21 cellular contexts compared by ENCODE assay signal in the genomic region with DNA sequence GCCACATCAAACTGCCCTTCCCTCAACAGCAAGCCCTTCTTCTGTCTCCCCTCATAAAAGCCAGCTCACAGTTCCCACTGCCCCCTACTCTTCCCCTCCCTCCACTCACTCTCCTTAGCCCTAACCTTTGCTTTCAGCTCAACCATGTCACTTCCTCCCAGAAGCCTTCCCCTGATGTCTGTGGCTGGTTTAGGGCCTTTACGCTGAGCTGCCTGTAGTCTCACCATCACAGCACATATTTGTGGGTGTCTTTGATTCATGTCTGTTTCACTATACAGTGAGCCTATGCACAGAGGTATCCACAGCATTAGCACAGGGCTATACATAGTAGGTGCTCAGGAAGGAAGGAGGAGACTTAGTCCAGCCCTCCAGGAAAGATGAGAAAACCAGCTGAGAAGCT. TPM values are rescaled to one million over a fixed set of nuclear protein-coding genes. Genes with fewer than 3 reads are reported as not detected.
DNase-seq lines count a peak whose midpoint lies in the region; ATAC-seq, FAIRE-seq and TF ChIP-seq lines count a peak whose summit lies in the region.
"Had no signal": no experiment of that assay in that cellular context is flagged by ENCODE, and none has a peak within 500 bp of the region (broad histone marks: within the 10 kb centered on the region; RNA-seq: fewer than 3 reads in every experiment).

No MANE protein-coding gene starts in this region.

- H2AFZ ChIP-seq in HCT116 (ENCODE audit: low read depth, low read length, poor library complexity, severe bottlenecking) (no peak overlapping the region), K562 (ENCODE audit: low read depth, low read length) (peak overlapping the region; percentile 85; the same call in 1 of the 2 replicates), smooth muscle cell (ENCODE audit: low read depth) (no peak overlapping the region)

- no peak for TF ChIP-seq EP300 in K562 (IDR thresholded peaks at IDR 0.05; ENCODE audit: low read length)

- CTCF ChIA-PET in HCT116 (lab: Charles Lee) (interaction anchor here (1.0 to 1.2 kb wide), 2 partner anchors 11 to 38 kb away, joined by 3 read pairs; no protein-coding TSS in a partner anchor), K562 (lab: Yijun Ruan, JAX; ENCODE audit: low intra/inter-chr PET ratio) (no interaction called here)

- H3K9me1 ChIP-seq in K562 (ENCODE audit: control insufficient read depth, insufficient read depth, low read length) = no peaks in the 10 kb centered on the region

- DNase-seq in activated T-cell treated with anti-CD3 and anti-CD28 coated beads, Interleukin-2, amount 50 U/mL, for 4 hours = no peak
- DNase-seq in activated T-cell treated with anti-CD3 and anti-CD28 coated beads, Interleukin-2, amount 50 U/mL, for 48 hours = no peak
- DNase-seq in HCT116 (ENCODE audit: low read depth, low spot score) (no peak), K562 (ENCODE audit: extremely low read depth in 1 of 4, low spot score in 3 of 4) (no peak), smooth muscle cell (lab: John Stamatoyannopoulos, UW; ENCODE audit: unreplicated experiment) (no peak), NCI-H82 treated with DMSO at 0.1 percent for 48 hours (lab: John Stamatoyannopoulos, UW; ENCODE audit: unreplicated experiment) (no peak), globus pallidus (ENCODE audit: low spot score) (no peak)
- DNase-seq: COR-L47, EL, KG1, NCI-H1048, NCI-H2081 treated with DMSO at 0.1 percent for 48 hours, NCI-H510A treated with DMSO at 0.1 percent for 48 hours, occipital lobe, upper lobe of left lung had no signal

- 80% methylated on average over 1 of the region's 1 CpG for WGBS in K562 (ENCODE audit: insufficient coverage, low coverage, missing lambda C conversion rate)
- 46% methylated on average over 1 of the region's 1 CpG for WGBS in smooth muscle cell (ENCODE audit: low lambda C conversion rate)

- H3K4me1 ChIP-seq in HCT116 (ENCODE audit: control insufficient read depth in 1 of 2, insufficient read depth in 2 of 2, low read length in 2 of 2) = peaks cover 36 to 59% of the 10 kb centered on the region in 2 experiments
- H3K4me1 ChIP-seq in K562 (replicated peaks in 1 of 2; ENCODE audit: control insufficient read depth in 2 of 2, insufficient read depth in 2 of 2, low read length in 2 of 2) = peaks cover 26 to 35% of the 10 kb centered on the region in 2 experiments
- H3K4me1 ChIP-seq in smooth muscle cell (ENCODE audit: low read depth) = peaks cover 12% of the 10 kb centered on the region
- H3K4me1 ChIP-seq: breast epithelium had no signal

- H3K36me3 ChIP-seq in HCT116 (ENCODE audit: control insufficient read depth in 1 of 2, insufficient read depth in 2 of 2, low read length in 2 of 2) (no peaks in the 10 kb centered on the region), K562 (ENCODE audit: control insufficient read depth, insufficient read depth, low read length) (no peaks in the 10 kb centered on the region), smooth muscle cell (ENCODE audit: low read depth) (no peaks in the 10 kb centered on the region)
- H3K36me3 ChIP-seq: breast epithelium, gastroesophageal sphincter, upper lobe of left lung had no signal

- TF ChIP-seq POLR2A in HCT116 (IDR thresholded peaks at IDR 0.05; ENCODE audit: borderline replicate concordance, extremely low read depth, insufficient read depth, insufficient read length) = no peak
- TF ChIP-seq POLR2A in K562 (conservative IDR thresholded peaks at IDR 0.05) = no peak

- peak overlapping the region; percentile 72; the same call in 1 of the 2 replicates for H3K27ac ChIP-seq in HCT116 (ENCODE audit: low read depth, low read length)
- H3K27ac ChIP-seq in K562 (ENCODE audit: extremely low read depth, low read depth, low read length) = peak overlapping the region; percentile 76; the same call in 1 of the 3 replicates
- H3K27ac ChIP-seq in smooth muscle cell (ENCODE audit: low read depth) = peak overlapping the region; percentile 39
- H3K27ac ChIP-seq: breast epithelium, upper lobe of left lung had no signal

- H4K20me1 ChIP-seq in HCT116 (ENCODE audit: insufficient read depth) (no peaks in the 10 kb centered on the region), K562 (replicated peaks; ENCODE audit: control insufficient read depth, insufficient read depth, low read length) (no peaks in the 10 kb centered on the region), smooth muscle cell (ENCODE audit: low read depth) (no peaks in the 10 kb centered on the region)

- H3K4me2 ChIP-seq in HCT116 (ENCODE audit: low read length) (peak overlapping the region; percentile 74), K562 (ENCODE audit: insufficient read depth, low read length) (no peak overlapping the region), smooth muscle cell (peak overlapping the region; percentile 45)

- H3K9me3 Mint-ChIP-seq in activated T-cell treated with anti-CD3 and anti-CD28 coated beads, Interleukin-2, amount 50 U/mL, for 4 hours = no peaks in the 10 kb centered on the region
- H3K9me3 Mint-ChIP-seq: stimulated activated naive CD8-positive, alpha-beta T cell treated with anti-CD3 and anti-CD28 coated beads, Interleukin-15, Interleukin-2, amounts not matched to agents 100 ng/mL and 50 ng/mL, for 24 hours had no signal

- no peaks in the 10 kb centered on the region for H3K79me2 ChIP-seq in HCT116 (ENCODE audit: insufficient read depth, low read length)
- H3K79me2 ChIP-seq in K562 (ENCODE audit: control insufficient read depth, insufficient read depth, low read length) = no peaks in the 10 kb centered on the region
- H3K79me2 ChIP-seq in smooth muscle cell (ENCODE audit: low read depth) = no peaks in the 10 kb centered on the region

- H3K4me3 Mint-ChIP-seq in activated T-cell treated with anti-CD3 and anti-CD28 coated beads, Interleukin-2, amount 50 U/mL, for 4 hours = no peak overlapping the region
- H3K4me3 Mint-ChIP-seq: stimulated activated naive CD8-positive, alpha-beta T cell treated with anti-CD3 and anti-CD28 coated beads, Interleukin-15, Interleukin-2, amounts not matched to agents 100 ng/mL and 50 ng/mL, for 24 hours had no signal

- no peak for FAIRE-seq in K562 (lab: Jason Lieb, UNC)

- peak; percentile 52 to 70 for ATAC-seq in activated T-cell treated with anti-CD3 and anti-CD28 coated beads, Interleukin-2, amount 50 U/mL, for 4 hours
- ATAC-seq in HCT116 = no peak
- ATAC-seq in K562 = no peak
- ATAC-seq in GM18867 (IDR thresholded peaks at IDR 0.05; ENCODE audit: unreplicated experiment) = no peak
- ATAC-seq: gastroesophageal sphincter had no signal

- POLR2A ChIA-PET in HCT116 (lab: Charles Lee) (interaction anchor here (0.7 to 3.6 kb wide), 11 partner anchors 10 to 103 kb away, joined by 3 to 46 read pairs (median 9); no protein-coding TSS in a partner anchor), K562 (lab: Yijun Ruan, JAX) (interaction anchor here (0.5 to 1.6 kb wide), 4 partner anchors 14 to 447 kb away, joined by 3 read pairs; no protein-coding TSS in a partner anchor)

- H3K9me3 ChIP-seq in HCT116 (ENCODE audit: control insufficient read depth in 1 of 2, insufficient read depth in 1 of 2, low read depth in 1 of 2, low read length in 2 of 2) = no peaks in the 10 kb centered on the region
- H3K9me3 ChIP-seq in K562 (replicated peaks; ENCODE audit: control insufficient read depth, insufficient read depth, low read depth, low read length) = no peaks in the 10 kb centered on the region
- H3K9me3 ChIP-seq in smooth muscle cell (replicated peaks; ENCODE audit: low read depth) = no peaks in the 10 kb centered on the region
- H3K9me3 ChIP-seq: breast epithelium, gastroesophageal sphincter, upper lobe of left lung had no signal

- RAD21 ChIA-PET in HCT116 (lab: Charles Lee; ENCODE audit: low non-redundant PET in 1 of 2, low total read pairs in 2 of 2, uncharacterized antibody in 2 of 2, unreplicated experiment in 2 of 2) = interaction anchor here in 1 of 2 experiments (0.7 kb wide), 1 partner anchor 31 kb away, joined by 4 read pairs; no protein-coding TSS in a partner anchor

- H3K9ac ChIP-seq in HCT116 (ENCODE audit: low read length) (peak overlapping the region; percentile 56; the same call in 1 of the 2 replicates), K562 (ENCODE audit: insufficient read depth in 1 of 2, low read depth in 2 of 2, low read length in 2 of 2) (peak overlapping the region in 1 of 2 experiments; percentile 82; a peak in 2 of 4 replicates), smooth muscle cell (ENCODE audit: low read depth) (no peak overlapping the region)

- peaks cover 6% of the 10 kb centered on the region for H3K27me3 Mint-ChIP-seq in activated T-cell treated with anti-CD3 and anti-CD28 coated beads, Interleukin-2, amount 50 U/mL, for 4 hours (ENCODE audit: low read depth)
- H3K27me3 Mint-ChIP-seq: stimulated activated naive CD8-positive, alpha-beta T cell treated with anti-CD3 and anti-CD28 coated beads, Interleukin-15, Interleukin-2, amounts not matched to agents 100 ng/mL and 50 ng/mL, for 24 hours had no signal

- peaks cover 12% of the 10 kb centered on the region for H3F3A ChIP-seq in smooth muscle cell (ENCODE audit: low read depth)

- intact Hi-C loops in HCT116 (cut with micrococcal nuclease) = no loop called here
- intact Hi-C loops in K562 (cut with micrococcal nuclease) = loop anchor here (5.0 kb wide), 1 partner anchor 99 kb away; no protein-coding TSS in a partner anchor

- H3K36me3 Mint-ChIP-seq in activated T-cell treated with anti-CD3 and anti-CD28 coated beads, Interleukin-2, amount 50 U/mL, for 4 hours (ENCODE audit: insufficient read depth) = no peaks in the 10 kb centered on the region

- TF ChIP-seq RAD21 in HCT116 (IDR thresholded peaks at IDR 0.05; ENCODE audit: low read depth) (no peak), K562 (CRISPR knock-in tag; conservative IDR thresholded peaks at IDR 0.05 in 1 of 2, IDR thresholded peaks at IDR 0.05 in 1 of 2) (no peak)

- H3K4me3 ChIP-seq in HCT116 (replicated peaks in 1 of 2; ENCODE audit: low read depth in 1 of 2, low read length in 2 of 2) (no peak overlapping the region), K562 (no peak overlapping the region), smooth muscle cell (no peak overlapping the region)
- H3K4me3 ChIP-seq: breast epithelium, gastroesophageal sphincter, upper lobe of left lung had no signal

- BruUV-seq in HCT116 (replicated peaks; lab: Mats Ljungman, UMichigan) = no TSS peak
- no TSS peak for BruUV-seq in K562 (replicated peaks; lab: Mats Ljungman, UMichigan)

- TF ChIP-seq CTCF in HCT116 (IDR thresholded peaks at IDR 0.05 in 2 of 3, conservative IDR thresholded peaks at IDR 0.05 in 1 of 3; ENCODE audit: borderline replicate concordance in 1 of 3, insufficient read depth in 1 of 3, low read depth in 2 of 3, low read length in 2 of 3) (no peak), K562 (IDR thresholded peaks at IDR 0.05 in 2 of 3, conservative IDR thresholded peaks at IDR 0.05 in 1 of 3; ENCODE audit: insufficient read depth in 2 of 3, low read depth in 1 of 3, low read length in 3 of 3) (no peak), smooth muscle cell (IDR thresholded peaks at IDR 0.05; ENCODE audit: borderline replicate concordance, insufficient read depth, poor library complexity, severe bottlenecking) (no peak)

- in situ Hi-C loops in K562 (cut with MboI) = no loop called here

- peaks cover 25% of the 10 kb centered on the region for H3K4me1 Mint-ChIP-seq in activated T-cell treated with anti-CD3 and anti-CD28 coated beads, Interleukin-2, amount 50 U/mL, for 4 hours (ENCODE audit: low read depth)

- H3K9me2 ChIP-seq in HCT116 (ENCODE audit: insufficient read depth) = no peaks in the 10 kb centered on the region

- no peaks in the 10 kb centered on the region for H3K27me3 ChIP-seq in HCT116 (ENCODE audit: insufficient read depth, low read length)
- no peaks in the 10 kb centered on the region for H3K27me3 ChIP-seq in K562 (ENCODE audit: control insufficient read depth in 2 of 2, insufficient read depth in 2 of 2, low read length in 2 of 2)
- H3K27me3 ChIP-seq in smooth muscle cell (ENCODE audit: low read depth) = no peaks in the 10 kb centered on the region
- H3K27me3 ChIP-seq: breast epithelium, gastroesophageal sphincter, upper lobe of left lung had no signal

RNA-seq across cellular contexts. Expression of a gene that starts 34.7 kb away (rescaled TPM):
- total RNA-seq in activated T-cell treated with anti-CD3 and anti-CD28 coated beads, Interleukin-2, amount 50 U/mL, for 4 hours = not detected
- total RNA-seq in HCT116 (2021; ENCODE audit: unreplicated experiment) (not detected), K562 (2014; rRNA removed) (0.12 TPM in 1 of 2 replicates, not detected in the other), K562 (2014; rRNA removed; fragmentation: Illumina TruSeq; extraction: Trizol) (not detected in 2 replicates), K562 (2015; rRNA removed; fragmentation: Illumina TruSeq; extraction: Trizol) (not detected in 2 replicates), K562 (2021) (not detected in 2 replicates), smooth muscle cell (not detected in 2 replicates)
- polyA plus RNA-seq in HCT116 (2012) = not detected in 2 replicates
- not detected in 2 replicates for total RNA-seq in K562 (2011; cell fraction: chromatin; rRNA removed; ENCODE audit: low replicate concordance)
- total RNA-seq in K562 (2011; cell fraction: nucleolus; rRNA removed) = not detected in 2 replicates
- total RNA-seq in K562 (2011; cell fraction: nucleoplasm; rRNA removed) = not detected in 2 replicates
- polyA plus RNA-seq in K562 (2011; rRNA removed) (not detected in 2 replicates), K562 (2014; fragmentation: Illumina TruSeq; extraction: Trizol) (not detected in 2 replicates), K562 (2014; fragmentation: Nextera tagmentation; extraction: Ambion mirVana) (not detected), K562 (2014; rRNA removed) (not detected in 2 replicates), smooth muscle cell (0.59 TPM in 1 of 2 replicates, not detected in the other)
- polyA plus RNA-seq in K562 (2011; cell fraction: cytosol; rRNA removed) = not detected in 2 replicates
- polyA plus RNA-seq in K562 (2011; cell fraction: nucleus; rRNA removed) = not detected in 2 replicates
- not detected in 2 replicates for polyA plus RNA-seq in K562 (2012)
- polyA minus RNA-seq in K562 (2011; rRNA and poly(A)+ RNA removed) = not detected in 2 replicates
- not detected in 2 replicates for polyA minus RNA-seq in K562 (2011; cell fraction: cytosol; rRNA and poly(A)+ RNA removed)
- polyA minus RNA-seq in K562 (2011; cell fraction: nucleus; rRNA and poly(A)+ RNA removed) = not detected in 2 replicates
- total RNA-seq: dermis microvascular lymphatic vessel endothelial cell, occipital lobe, upper lobe of left lung had no signal
- polyA plus RNA-seq: right cardiac atrium had no signal

RNA-seq across cellular contexts. Expression of a gene that starts 39.7 kb away (rescaled TPM):
- 100 to 1,000 TPM in 1 of 3 donors, 10 to 100 TPM in 2; 93.4 to 111 (median 96.6) TPM for total RNA-seq in activated T-cell treated with anti-CD3 and anti-CD28 coated beads, Interleukin-2, amount 50 U/mL, for 4 hours
- total RNA-seq in HCT116 (2021; ENCODE audit: unreplicated experiment) = 84.8 TPM
- 82.9 and 91.6 TPM in 2 replicates for polyA plus RNA-seq in HCT116 (2012)
- total RNA-seq in K562 (2011; cell fraction: chromatin; rRNA removed; ENCODE audit: low replicate concordance) = 28.6 and 94.1 TPM in 2 replicates
- total RNA-seq in K562 (2011; cell fraction: nucleolus; rRNA removed) = 70.3 and 71.4 TPM in 2 replicates
- total RNA-seq in K562 (2011; cell fraction: nucleoplasm; rRNA removed) = 51.0 and 57.9 TPM in 2 replicates
- total RNA-seq in K562 (2014; rRNA removed) = 116 and 120 TPM in 2 replicates
- total RNA-seq in K562 (2014; rRNA removed; fragmentation: Illumina TruSeq; extraction: Trizol) = 49.6 and 59.2 TPM in 2 replicates
- 74.3 and 78.1 TPM in 2 replicates for total RNA-seq in K562 (2015; rRNA removed; fragmentation: Illumina TruSeq; extraction: Trizol)
- total RNA-seq in K562 (2021) = 108 and 110 TPM in 2 replicates
- 74.7 and 79.2 TPM in 2 replicates for polyA plus RNA-seq in K562 (2011; rRNA removed)
- polyA plus RNA-seq in K562 (2011; cell fraction: cytosol; rRNA removed) = 89.1 and 124 TPM in 2 replicates
- 42.9 and 47.3 TPM in 2 replicates for polyA plus RNA-seq in K562 (2011; cell fraction: nucleus; rRNA removed)
- polyA plus RNA-seq in K562 (2012) = 42.1 and 72.6 TPM in 2 replicates
- polyA plus RNA-seq in K562 (2014; fragmentation: Illumina TruSeq; extraction: Trizol) = 80.6 and 113 TPM in 2 replicates
- 10 to 100 TPM; 42.1 to 67.0 TPM for polyA plus RNA-seq in K562 (2014; fragmentation: Nextera tagmentation; extraction: Ambion mirVana)
- polyA plus RNA-seq in K562 (2014; rRNA removed) = 111 and 121 TPM in 2 replicates
- polyA minus RNA-seq in K562 (2011; rRNA and poly(A)+ RNA removed) = 34.5 and 60.2 TPM in 2 replicates
- polyA minus RNA-seq in K562 (2011; cell fraction: cytosol; rRNA and poly(A)+ RNA removed) = 23.4 and 42.2 TPM in 2 replicates
- polyA minus RNA-seq in K562 (2011; cell fraction: nucleus; rRNA and poly(A)+ RNA removed) = 14.7 and 15.7 TPM in 2 replicates
- total RNA-seq in smooth muscle cell = 24.7 and 42.9 TPM in 2 replicates
- 118 and 129 TPM in 2 replicates for polyA plus RNA-seq in smooth muscle cell

RNA-seq across cellular contexts. Expression of a gene that starts 55.7 kb away (rescaled TPM):
- 10 to 100 TPM; 32.1 to 35.3 (median 35.1) TPM for total RNA-seq in activated T-cell treated with anti-CD3 and anti-CD28 coated beads, Interleukin-2, amount 50 U/mL, for 4 hours
- 21.6 TPM for total RNA-seq in HCT116 (2021; ENCODE audit: unreplicated experiment)
- polyA plus RNA-seq in HCT116 (2012) = 18.3 and 20.7 TPM in 2 replicates
- 8.0 and 24.6 TPM in 2 replicates for total RNA-seq in K562 (2011; cell fraction: chromatin; rRNA removed; ENCODE audit: low replicate concordance)
- 20.2 and 20.4 TPM in 2 replicates for total RNA-seq in K562 (2011; cell fraction: nucleolus; rRNA removed)
- total RNA-seq in K562 (2011; cell fraction: nucleoplasm; rRNA removed) = 10.2 and 12.6 TPM in 2 replicates
- total RNA-seq in K562 (2014; rRNA removed) = 12.4 and 15.8 TPM in 2 replicates
- 4.1 and 4.9 TPM in 2 replicates for total RNA-seq in K562 (2014; rRNA removed; fragmentation: Illumina TruSeq; extraction: Trizol)
- 8.6 TPM in 2 replicates for total RNA-seq in K562 (2015; rRNA removed; fragmentation: Illumina TruSeq; extraction: Trizol)
- total RNA-seq in K562 (2021) = 17.1 and 17.3 TPM in 2 replicates
- polyA plus RNA-seq in K562 (2011; rRNA removed) = 11.3 and 13.1 TPM in 2 replicates
- 10.5 and 18.2 TPM in 2 replicates for polyA plus RNA-seq in K562 (2011; cell fraction: cytosol; rRNA removed)
- polyA plus RNA-seq in K562 (2011; cell fraction: nucleus; rRNA removed) = 26.0 and 42.0 TPM in 2 replicates
- polyA plus RNA-seq in K562 (2012) = 11.4 and 12.4 TPM in 2 replicates
- 12.8 and 13.1 TPM in 2 replicates for polyA plus RNA-seq in K562 (2014; fragmentation: Illumina TruSeq; extraction: Trizol)
- 1 to 10 TPM in 1 of 2 experiments, under 1 TPM in 1; 0.92 to 1.1 TPM for polyA plus RNA-seq in K562 (2014; fragmentation: Nextera tagmentation; extraction: Ambion mirVana)
- polyA plus RNA-seq in K562 (2014; rRNA removed) = 17.8 and 19.5 TPM in 2 replicates
- polyA minus RNA-seq in K562 (2011; rRNA and poly(A)+ RNA removed) = 3.6 and 4.9 TPM in 2 replicates
- 5.0 and 6.1 TPM in 2 replicates for polyA minus RNA-seq in K562 (2011; cell fraction: cytosol; rRNA and poly(A)+ RNA removed)
- 7.3 and 9.0 TPM in 2 replicates for polyA minus RNA-seq in K562 (2011; cell fraction: nucleus; rRNA and poly(A)+ RNA removed)
- total RNA-seq in smooth muscle cell = 10.9 and 13.8 TPM in 2 replicates
- polyA plus RNA-seq in smooth muscle cell = 22.2 and 26.0 TPM in 2 replicates

Comparison
In these comparisons a context has a peak if more than half of its experiments do, and no peak if none do; other contexts are left out.
1. ATAC-seq: peak in activated T-cell treated with anti-CD3 and anti-CD28 coated beads, Interleukin-2, amount 50 U/mL, for 4 hours (2 of 2); none in HCT116 (single experiment), K562 (single experiment) and GM18867 (single experiment).
2. Peak in every context shown above with its lines, with median percentiles within 50 percentile points of each other: H3K27ac ChIP-seq.